ENCODE assay signal across 25 cellular contexts in the genomic region with DNA sequence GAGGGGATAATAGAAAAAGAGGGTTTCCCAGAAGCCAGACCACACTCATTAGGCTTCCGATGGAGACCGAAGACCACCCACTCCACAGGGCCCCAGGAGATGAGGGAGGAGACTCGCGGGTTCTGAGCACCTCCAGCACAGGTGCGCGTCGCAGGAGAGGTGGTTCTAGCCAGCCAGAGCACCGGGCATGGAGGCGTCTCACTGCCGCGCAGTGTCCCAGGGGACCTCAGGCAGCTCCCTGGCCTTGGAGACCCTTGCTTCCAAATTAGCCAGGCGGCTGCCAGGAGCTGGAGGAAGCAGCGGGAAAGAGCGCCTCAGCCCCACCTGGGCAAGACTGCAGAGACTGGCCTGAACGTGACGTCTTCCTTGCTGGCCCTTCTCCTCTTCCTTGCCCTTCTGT.
"Had no signal": no experiment of that assay in that cellular context is flagged by ENCODE, and none has a peak within 500 bp of the region (broad histone marks: within the 10 kb centered on the region; RNA-seq: fewer than 3 reads in every experiment).

No MANE protein-coding gene starts in this region.

- H3K27ac ChIP-seq: HL-60, PC-9, Peyer's patch, SJCRH30 had no signal

- H3K36me3 ChIP-seq: Peyer's patch, SJCRH30 had no signal

- H3K4me1 ChIP-seq: Peyer's patch, SJCRH30 had no signal

- H2AFZ ChIP-seq: PC-9 had no signal

- DNase-seq: KBM-7; MV-4-11; NCI-H1048; NCI-H1105; NCI-H1417; NCI-H1436 treated with DMSO at 0.1 percent for 48 hours; NCI-H1694; NCI-H187 treated with DMSO at 0.1 percent for 48 hours; NCI-H2029 treated with DMSO at 0.1 percent for 48 hours; NCI-H2107; NCI-H2171 treated with DMSO at 0.1 percent for 48 hours; NCI-H345; NCI-H446 treated with DMSO at 0.1 percent for 48 hours; NCI-H510A treated with DMSO at 0.1 percent for 48 hours; NCI-H526; NCI-H748 treated with DMSO at 0.1 percent for 48 hours; NK-92 treated with Interleukin-12 subunit alpha and Interleukin-12 subunit beta, amount 100 ng/mL, for 24 hours; OCI-M1; PC-9; Peyer's patch; SHP77 treated with DMSO at 0.1 percent for 48 hours; SJCRH30 had no signal

- H3K4me2 ChIP-seq: PC-9 had no signal

- H3K27me3 ChIP-seq: Peyer's patch, SJCRH30 had no signal

- ATAC-seq: Right ventricle myocardium inferior, SK-N-SH treated with all-trans-retinoic acid at 6 μM for 48 hours had no signal

- H3K4me3 ChIP-seq: PC-9, Peyer's patch, SJCRH30 had no signal

- H3K9me3 ChIP-seq: Peyer's patch, SJCRH30 had no signal
